Comparison of ENCODE assay signal across 8 cellular contexts in genomic region chr19:5978606-5979552, GRCh38. TPM values are rescaled to one million over a fixed set of nuclear protein-coding genes. Genes with fewer than 3 reads are reported as not detected.
DNase-seq lines count a peak whose midpoint lies in the region; ATAC-seq and TF ChIP-seq lines count a peak whose summit lies in the region.

No MANE protein-coding gene starts in this region.

- peak overlapping the region; percentile 86 for H4K12ac ChIP-seq in trophoblast cell (ENCODE audit: low read depth, low read length)

- H2BK120ac ChIP-seq in trophoblast cell (ENCODE audit: insufficient read depth, low read length, poor library complexity), result peak overlapping the region; percentile 78

- H3K23ac ChIP-seq in trophoblast cell (ENCODE audit: low read length), result no peak overlapping the region

- H3K27me3 ChIP-seq in DOHH2 (ENCODE audit: control insufficient read depth, low read length), result no peaks in the 10 kb centered on the region
- no peaks in the 10 kb centered on the region for H3K27me3 ChIP-seq in SJCRH30
- no peaks in the 10 kb centered on the region for H3K27me3 ChIP-seq in esophagus squamous epithelium
- no peaks in the 10 kb centered on the region for H3K27me3 ChIP-seq in trophoblast cell (ENCODE audit: insufficient read depth, low read length)

- H3K9me2 ChIP-seq in DOHH2 (replicated peaks; ENCODE audit: control insufficient read depth, low read length), result no peaks in the 10 kb centered on the region

- peaks cover 10% of the 10 kb centered on the region; the same call in 1 of the 2 replicates for H3F3A ChIP-seq in DOHH2 (ENCODE audit: control insufficient read depth, insufficient read depth)

- H2BK12ac ChIP-seq in trophoblast cell (ENCODE audit: low read length), result no peak overlapping the region

- H3K14ac ChIP-seq in trophoblast cell (ENCODE audit: low read length), result peak overlapping the region; percentile 87

- H3K79me2 ChIP-seq in DOHH2 (ENCODE audit: control insufficient read depth, low read length), result peaks cover 66% of the 10 kb centered on the region
- H3K79me2 ChIP-seq in trophoblast cell (ENCODE audit: control insufficient read depth, insufficient read depth, low read length, poor library complexity), result peaks cover 20% of the 10 kb centered on the region

- intact Hi-C loops in esophagus squamous epithelium (cut with DNase I), result no loop called here

- peak overlapping the region; percentile 91 for H4K91ac ChIP-seq in trophoblast cell (ENCODE audit: low read depth, low read length)

- peak overlapping the region; percentile 51 for H2BK5ac ChIP-seq in trophoblast cell (ENCODE audit: low read depth, low read length, poor library complexity)

- H3K18ac ChIP-seq in trophoblast cell (ENCODE audit: low read length), result peak overlapping the region; percentile 87

- TF ChIP-seq POLR2A in esophagus squamous epithelium (IDR thresholded peaks at IDR 0.05), result no peak

- H2AK5ac ChIP-seq in trophoblast cell (ENCODE audit: low read length), result peak overlapping the region; percentile 45

- H3K36me3 ChIP-seq in DOHH2 (ENCODE audit: control insufficient read depth, low read length), result peaks cover 49% of the 10 kb centered on the region
- H3K36me3 ChIP-seq in SJCRH30, result no peaks in the 10 kb centered on the region; the same call in 1 of the 2 replicates
- peaks cover 0 to 22% (median 1%) of the 10 kb centered on the region in 3 donors for H3K36me3 ChIP-seq in esophagus squamous epithelium
- H3K36me3 ChIP-seq in trophoblast cell (ENCODE audit: control insufficient read depth in 1 of 2, insufficient read depth in 2 of 2, low read length in 2 of 2), result peaks cover 2 to 3% of the 10 kb centered on the region in 2 experiments

- peak overlapping the region; percentile 83 for H3K4me2 ChIP-seq in DOHH2 (ENCODE audit: low read length)
- peak overlapping the region; percentile 87 for H3K4me2 ChIP-seq in trophoblast cell (ENCODE audit: low read length)

- H3K27ac ChIP-seq in DOHH2 (ENCODE audit: low read depth, low read length) (peak overlapping the region; percentile 72), SJCRH30 (peak overlapping the region; percentile 55), esophagus squamous epithelium (peak overlapping the region; percentile 89 to 97 (median 92)), trophoblast cell (ENCODE audit: low read depth, low read length) (peak overlapping the region; percentile 75)

- peak overlapping the region; percentile 31 for H3K4ac ChIP-seq in trophoblast cell (ENCODE audit: low read depth, low read length)

- H3K79me1 ChIP-seq in trophoblast cell (ENCODE audit: low read length), result peaks cover 6% of the 10 kb centered on the region

- peaks cover 18% of the 10 kb centered on the region for H4K20me1 ChIP-seq in DOHH2 (ENCODE audit: control insufficient read depth, insufficient read depth, low read depth, low read length)

- ATAC-seq in HG03354 (IDR thresholded peaks at IDR 0.05; ENCODE audit: poor library complexity, severe bottlenecking, unreplicated experiment) (no peak), HG02571 (IDR thresholded peaks at IDR 0.05; ENCODE audit: unreplicated experiment) (no peak), GM18870 (IDR thresholded peaks at IDR 0.05; ENCODE audit: unreplicated experiment) (no peak)

- H4K8ac ChIP-seq in trophoblast cell (ENCODE audit: low read depth, low read length), result peak overlapping the region; percentile 94

- H3K4me3 ChIP-seq in DOHH2 (ENCODE audit: low read length) (peak overlapping the region; percentile 92), SJCRH30 (peak overlapping the region; percentile 94), esophagus squamous epithelium (peak overlapping the region; percentile 84 to 99 (median 88)), trophoblast cell (ENCODE audit: low read depth, low read length) (peak overlapping the region; percentile 76)

- H3K9me3 ChIP-seq in DOHH2 (ENCODE audit: control insufficient read depth, insufficient read depth, low read length) (no peaks in the 10 kb centered on the region), SJCRH30 (replicated peaks) (no peaks in the 10 kb centered on the region), esophagus squamous epithelium (no peaks in the 10 kb centered on the region), trophoblast cell (ENCODE audit: insufficient read depth, low read depth, low read length) (peaks cover 2% of the 10 kb centered on the region)

- H2AFZ ChIP-seq in trophoblast cell (ENCODE audit: insufficient read depth, low read length, poor library complexity), result peak overlapping the region; percentile 78

- peak overlapping the region; percentile 88 for H3K9ac ChIP-seq in trophoblast cell (ENCODE audit: low read length)

- DNase-seq in SJCRH30 (no peak), esophagus squamous epithelium (lab: John Stamatoyannopoulos, UW) (no peak), trophoblast cell (peak in 1 of 2 donors; percentile 60), KG1 (lab: John Stamatoyannopoulos, UW) (no peak)

- H3K4me1 ChIP-seq in DOHH2 (ENCODE audit: control insufficient read depth, low read length), result peaks cover 43% of the 10 kb centered on the region
- peaks cover 8% of the 10 kb centered on the region for H3K4me1 ChIP-seq in SJCRH30
- peaks cover 36 to 75% (median 49%) of the 10 kb centered on the region in 3 donors for H3K4me1 ChIP-seq in esophagus squamous epithelium
- H3K4me1 ChIP-seq in trophoblast cell (ENCODE audit: control insufficient read depth in 1 of 2, insufficient read depth in 2 of 2, low read length in 2 of 2), result peaks cover 6 to 18% of the 10 kb centered on the region in 2 experiments

- WGBS in esophagus squamous epithelium, 2 donors, result 57 to 66% methylated on average over 8 to 15 of the region's 33 CpGs
- WGBS in trophoblast cell (ENCODE audit: extremely low coverage, insufficient coverage, insufficient read length), result no CpG with 5 or more reads among the region's 33 CpGs

- no peak for TF ChIP-seq CTCF in DOHH2 (IDR thresholded peaks at IDR 0.05; ENCODE audit: low read depth, low read length, poor library complexity, severe bottlenecking)
- TF ChIP-seq CTCF in esophagus squamous epithelium (IDR thresholded peaks at IDR 0.05), result no peak

RNA-seq across cellular contexts. Expression of gene RANBP3, which starts 0.9 kb away (rescaled TPM):
- 74.8 and 76.5 TPM in 2 replicates for total RNA-seq in SJCRH30 (2014; rRNA removed; shearing (Covaris generic))
- total RNA-seq in esophagus squamous epithelium, result 10 to 100 TPM; 38.0 to 77.8 (median 39.6) TPM
- polyA plus RNA-seq in trophoblast cell (2013), result 85.2 and 95.7 TPM in 2 replicates
